ENCODE assay signal across 15 cellular contexts in the genomic region with DNA sequence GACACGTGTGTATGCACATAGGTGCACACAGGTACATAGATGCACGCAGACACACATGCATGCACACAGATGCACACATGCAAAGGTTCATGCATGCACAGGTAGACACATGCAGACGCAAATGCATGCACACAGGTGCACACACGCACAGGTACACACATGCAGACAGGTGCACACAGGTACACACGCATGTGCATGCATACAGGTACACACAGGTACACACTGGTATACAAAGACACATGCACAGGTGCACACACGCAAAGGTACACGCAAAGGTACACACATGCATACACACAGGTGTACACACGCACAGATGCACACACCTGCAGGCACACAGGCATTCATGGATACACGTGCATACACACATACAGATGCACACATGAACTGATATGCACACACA. TPM values are rescaled to one million over a fixed set of nuclear protein-coding genes. Genes with fewer than 3 reads are reported as not detected.
DNase-seq lines count a peak whose midpoint lies in the region; ATAC-seq, FAIRE-seq and TF ChIP-seq lines count a peak whose summit lies in the region.
"Had no signal": no experiment of that assay in that cellular context is flagged by ENCODE, and none has a peak within 500 bp of the region (broad histone marks: within the 10 kb centered on the region; RNA-seq: fewer than 3 reads in every experiment).

No MANE protein-coding gene starts in this region.

- POLR2A ChIA-PET in HEK293 (lab: Yijun Ruan, JAX) (no interaction called here), GM12878 (lab: Charles Lee) (no interaction called here)

- H3K27ac ChIP-seq in HEK293 (ENCODE audit: extremely low read depth, low read depth, low read length) (no peak overlapping the region), GM12878 (ENCODE audit: control insufficient read depth, insufficient read depth) (no peak overlapping the region), breast epithelium (no peak overlapping the region)
- H3K27ac ChIP-seq: BLaER1 treated with 17β-estradiol and CSF1 and Interleukin-3, amounts not matched to agents 10 nM and 100 nM had no signal

- in situ Hi-C loops in GM12878 (cut with MboI), result no loop called here

- H3K9me3 ChIP-seq in HEK293 (ENCODE audit: control insufficient read depth, insufficient read depth, low read depth, low read length) (no peaks in the 10 kb centered on the region), GM12878 (replicated peaks; ENCODE audit: control insufficient read depth, insufficient read depth, low read length) (no peaks in the 10 kb centered on the region), breast epithelium (no peaks in the 10 kb centered on the region)
- H3K9me3 ChIP-seq: BLaER1 treated with 17β-estradiol and CSF1 and Interleukin-3, amounts not matched to agents 10 nM and 100 nM had no signal

- DNase-seq in GM12878 (ENCODE audit: low read depth, low spot score) (no peak), neural crest cell (ENCODE audit: low read depth, low spot score) (no peak), breast epithelium (ENCODE audit: low spot score in 2 of 2) (no peak), NCI-H187 (lab: John Stamatoyannopoulos, UW) (no peak), erythroblast (lab: John Stamatoyannopoulos, UW) (no peak)
- DNase-seq: ACHN; CD4-positive, CD25-positive, alpha-beta regulatory T cell; DMS53; GF-D8; KG1 had no signal

- no peak for FAIRE-seq in GM12878 (lab: Jason Lieb, UNC)
- FAIRE-seq: GM18507, H54 had no signal

- H3K4me1 ChIP-seq in HEK293 (ENCODE audit: control insufficient read depth, insufficient read depth, low read length), result no peaks in the 10 kb centered on the region; the same call in 1 of the 2 replicates
- H3K4me1 ChIP-seq in GM12878 (ENCODE audit: control insufficient read depth, insufficient read depth, low read length), result no peaks in the 10 kb centered on the region
- H3K4me1 ChIP-seq in breast epithelium, result no peaks in the 10 kb centered on the region

- no peak for TF ChIP-seq EP300 in GM12878 (IDR thresholded peaks at IDR 0.05; ENCODE audit: borderline replicate concordance in 1 of 2, control insufficient read depth in 1 of 2, low read depth in 2 of 2, low read length in 2 of 2)

- H3K4me3 Mint-ChIP-seq in neural crest cell, result peak overlapping the region; percentile 49

- ATAC-seq in GM12878, result no peak

- TF ChIP-seq POLR2A in GM12878 (IDR thresholded peaks at IDR 0.05; ENCODE audit: low read depth, low read length) (0 out of 2 replicates have a peak, but pooled peaks have one; percentile 35), breast epithelium (IDR thresholded peaks at IDR 0.05) (no peak), erythroblast (IDR thresholded peaks at IDR 0.05; ENCODE audit: low read length) (no peak)

- peaks cover 9 to 100% of the 10 kb centered on the region in 2 experiments; a peak in 2 of 3 replicates for H3K36me3 ChIP-seq in HEK293 (ENCODE audit: control insufficient read depth in 2 of 2, insufficient read depth in 1 of 2, low read length in 2 of 2)
- peaks cover 27 to 58% of the 10 kb centered on the region in 2 experiments for H3K36me3 ChIP-seq in GM12878 (ENCODE audit: control insufficient read depth in 2 of 2, insufficient read depth in 2 of 2, low read length in 1 of 2)
- peaks cover 13% of the 10 kb centered on the region for H3K36me3 ChIP-seq in breast epithelium

- H3K9me3 Mint-ChIP-seq in neural crest cell, result no peaks in the 10 kb centered on the region

- H3K27me3 ChIP-seq in GM12878 (replicated peaks in 1 of 2; ENCODE audit: control insufficient read depth in 2 of 2, insufficient read depth in 2 of 2, low read length in 1 of 2) (no peaks in the 10 kb centered on the region), breast epithelium (no peaks in the 10 kb centered on the region)

- TF ChIP-seq CTCF in HEK293 (tag by site-specific recombination; IDR thresholded peaks at IDR 0.05), result no peak
- TF ChIP-seq CTCF in GM12878 (IDR thresholded peaks at IDR 0.05 in 2 of 3, conservative IDR thresholded peaks at IDR 0.05 in 1 of 3; ENCODE audit: control insufficient read depth in 2 of 3, extremely low read depth in 1 of 3, insufficient read depth in 1 of 3, low read depth in 3 of 3, low read length in 3 of 3), result no peak
- TF ChIP-seq CTCF in neural crest cell (conservative IDR thresholded peaks at IDR 0.05), result no peak
- no peak for TF ChIP-seq CTCF in breast epithelium (IDR thresholded peaks at IDR 0.05)

- TF ChIP-seq RAD21 in GM12878 (IDR thresholded peaks at IDR 0.05; ENCODE audit: insufficient read depth, low read depth, low read length), result no peak

- no TSS peak for BruUV-seq in GM12878 (replicated peaks; lab: Mats Ljungman, UMichigan)

- peaks cover 13% of the 10 kb centered on the region for H3K36me3 Mint-ChIP-seq in neural crest cell (ENCODE audit: low read depth)

- peaks cover 11% of the 10 kb centered on the region for H3K27me3 Mint-ChIP-seq in neural crest cell (ENCODE audit: low read depth)
- H3K27me3 Mint-ChIP-seq: CD4-positive, CD25-positive, alpha-beta regulatory T cell had no signal

- no peak overlapping the region for H3K27ac Mint-ChIP-seq in neural crest cell (ENCODE audit: unreplicated experiment)
- H3K27ac Mint-ChIP-seq: CD4-positive, CD25-positive, alpha-beta regulatory T cell had no signal

- WGBS in GM12878 (ENCODE audit: insufficient coverage, insufficient replicate concordance, low lambda C conversion rate, missing lambda C conversion rate), result 97% methylated on average over 9 of the region's 9 CpGs

- no peaks in the 10 kb centered on the region for H3K79me2 ChIP-seq in GM12878 (ENCODE audit: control insufficient read depth, insufficient read depth, low read length)

- peaks cover 5% of the 10 kb centered on the region for H4K20me1 ChIP-seq in GM12878 (ENCODE audit: control insufficient read depth, insufficient read depth)

- H3K4me1 Mint-ChIP-seq in neural crest cell, result no peaks in the 10 kb centered on the region

- intact Hi-C loops in GM12878 (cut with micrococcal nuclease; ENCODE audit: unreplicated experiment), result no loop called here
- intact Hi-C loops in breast epithelium (cut with DNase I; ENCODE audit: low total_unique reads), result no loop called here

- CTCF ChIA-PET in HEK293 (lab: Yijun Ruan, JAX), result no interaction called here
- CTCF ChIA-PET in GM12878 (lab: Yijun Ruan, JAX), result no interaction called here

- H3K4me3 ChIP-seq in HEK293 (ENCODE audit: low read depth, low read length) (no peak overlapping the region), GM12878 (no peak overlapping the region), breast epithelium (no peak overlapping the region)
- H3K4me3 ChIP-seq: BLaER1 treated with 17β-estradiol and CSF1 and Interleukin-3, amounts not matched to agents 10 nM and 100 nM had no signal

- SMC1A ChIA-PET in GM12878 (lab: Charles Lee; ENCODE audit: uncharacterized antibody, unreplicated experiment), result no interaction called here

- no peak overlapping the region for H3K4me2 ChIP-seq in GM12878 (ENCODE audit: control insufficient read depth, insufficient read depth)
- H3K4me2 ChIP-seq: BLaER1 treated with 17β-estradiol and CSF1 and Interleukin-3, amounts not matched to agents 10 nM and 100 nM had no signal

- RAD21 ChIA-PET in GM12878 (lab: Charles Lee; ENCODE audit: unreplicated experiment), result no interaction called here

- H3K9ac ChIP-seq in GM12878 (ENCODE audit: control insufficient read depth, insufficient read depth, low read length), result no peak overlapping the region
- H3K9ac ChIP-seq: BLaER1 treated with 17β-estradiol and CSF1 and Interleukin-3, amounts not matched to agents 10 nM and 100 nM had no signal

- H2AFZ ChIP-seq in GM12878 (ENCODE audit: control insufficient read depth, low read depth, low read length), result no peak overlapping the region

RNA-seq across cellular contexts. Expression of gene NOC2L, which starts 8.8 kb away (rescaled TPM):
- 45.4 and 56.2 TPM in 2 replicates for total RNA-seq in GM12878 (2013; cell fraction: nucleolus; rRNA removed)
- 92.5 and 107 TPM in 2 replicates for total RNA-seq in GM12878 (2014; rRNA removed)
- total RNA-seq in GM12878 (2014; rRNA removed; fragmentation: Illumina TruSeq; extraction: Trizol), result 44.7 and 52.5 TPM in 2 replicates
- total RNA-seq in GM12878 (2021), result 115 and 132 TPM in 2 replicates
- polyA plus RNA-seq in GM12878 (2011; ENCODE audit: low read depth), result 20.8 TPM
- polyA plus RNA-seq in GM12878 (2011; rRNA removed), result 19.2 and 40.7 TPM in 2 replicates
- 66.9 and 84.3 TPM in 2 replicates for polyA plus RNA-seq in GM12878 (2011; cell fraction: cytosol; rRNA removed)
- 106 and 173 TPM in 2 replicates for polyA plus RNA-seq in GM12878 (2011; cell fraction: nucleus; rRNA removed)
- 46.1 and 49.2 TPM in 2 replicates for polyA plus RNA-seq in GM12878 (2012)
- 26.6 and 48.6 TPM in 2 replicates for polyA plus RNA-seq in GM12878 (2014; fragmentation: Illumina TruSeq; extraction: Trizol)
- polyA plus RNA-seq in GM12878 (2014; fragmentation: Nextera tagmentation; extraction: Ambion mirVana), result 1 to 10 TPM; 1.3 to 4.6 TPM
- polyA plus RNA-seq in GM12878 (2014; rRNA removed), result 76.1 and 88.9 TPM in 2 replicates
- 100 to 1,000 TPM; 154 to 171 TPM for polyA plus RNA-seq in GM12878 (2016; fragmentation: Nextera tagmentation; extraction: Ambion mirVana)
- polyA minus RNA-seq in GM12878 (2011; rRNA and poly(A)+ RNA removed), result 52.2 and 87.7 TPM in 2 replicates
- polyA minus RNA-seq in GM12878 (2011; cell fraction: cytosol; rRNA and poly(A)+ RNA removed), result 42.2 and 44.6 TPM in 2 replicates
- polyA minus RNA-seq in GM12878 (2011; cell fraction: nucleus; rRNA and poly(A)+ RNA removed), result 16.1 and 33.3 TPM in 2 replicates
- 95.4 and 106 TPM in 2 replicates for total RNA-seq in neural crest cell
- 10 to 100 TPM; 36.2 to 38.7 (median 38.2) TPM for total RNA-seq in breast epithelium

RNA-seq across cellular contexts. Expression of gene KLHL17, which starts 10.1 kb away (rescaled TPM):
- total RNA-seq in GM12878 (2013; cell fraction: nucleolus; rRNA removed), result 40.7 and 42.9 TPM in 2 replicates
- total RNA-seq in GM12878 (2014; rRNA removed), result 14.9 and 18.2 TPM in 2 replicates
- total RNA-seq in GM12878 (2014; rRNA removed; fragmentation: Illumina TruSeq; extraction: Trizol), result 3.6 and 4.0 TPM in 2 replicates
- 27.2 and 30.6 TPM in 2 replicates for total RNA-seq in GM12878 (2021)
- polyA plus RNA-seq in GM12878 (2011; ENCODE audit: low read depth), result 5.1 TPM
- polyA plus RNA-seq in GM12878 (2011; rRNA removed), result 3.5 and 8.4 TPM in 2 replicates
- 10.9 and 20.3 TPM in 2 replicates for polyA plus RNA-seq in GM12878 (2011; cell fraction: cytosol; rRNA removed)
- polyA plus RNA-seq in GM12878 (2011; cell fraction: nucleus; rRNA removed), result 410 and 507 TPM in 2 replicates
- 14.6 and 20.2 TPM in 2 replicates for polyA plus RNA-seq in GM12878 (2012)
- 0.32 and 2.3 TPM in 2 replicates for polyA plus RNA-seq in GM12878 (2014; fragmentation: Illumina TruSeq; extraction: Trizol)
- under 1 TPM; 0.03 to 0.35 TPM for polyA plus RNA-seq in GM12878 (2014; fragmentation: Nextera tagmentation; extraction: Ambion mirVana)
- polyA plus RNA-seq in GM12878 (2014; rRNA removed), result 28.2 and 35.0 TPM in 2 replicates
- 1 to 10 TPM; 1.3 to 6.6 TPM for polyA plus RNA-seq in GM12878 (2016; fragmentation: Nextera tagmentation; extraction: Ambion mirVana)
- polyA minus RNA-seq in GM12878 (2011; rRNA and poly(A)+ RNA removed), result 3.4 and 6.7 TPM in 2 replicates
- polyA minus RNA-seq in GM12878 (2011; cell fraction: cytosol; rRNA and poly(A)+ RNA removed), result 2.9 and 4.7 TPM in 2 replicates
- polyA minus RNA-seq in GM12878 (2011; cell fraction: nucleus; rRNA and poly(A)+ RNA removed), result 30.2 and 35.6 TPM in 2 replicates
- total RNA-seq in neural crest cell, result 41.5 and 43.9 TPM in 2 replicates
- total RNA-seq in breast epithelium, result 10 to 100 TPM in 1 of 3 donors, 1 to 10 TPM in 2; 5.4 to 18.0 (median 10.0) TPM

RNA-seq across cellular contexts. Expression of gene PLEKHN1, which starts 16.0 kb away (rescaled TPM):
- total RNA-seq in GM12878 (2013; cell fraction: nucleolus; rRNA removed), result 0.29 and 0.39 TPM in 2 replicates
- 0.22 and 0.23 TPM in 2 replicates for total RNA-seq in GM12878 (2014; rRNA removed)
- not detected in 2 replicates for total RNA-seq in GM12878 (2014; rRNA removed; fragmentation: Illumina TruSeq; extraction: Trizol)
- total RNA-seq in GM12878 (2021), result 0.26 and 0.43 TPM in 2 replicates
- polyA plus RNA-seq in GM12878 (2011; ENCODE audit: low read depth), result not detected
- 0.04 TPM in 1 of 2 replicates, not detected in the other for polyA plus RNA-seq in GM12878 (2011; rRNA removed)
- 0.01 and 0.05 TPM in 2 replicates for polyA plus RNA-seq in GM12878 (2011; cell fraction: cytosol; rRNA removed)
- 0.67 and 0.78 TPM in 2 replicates for polyA plus RNA-seq in GM12878 (2011; cell fraction: nucleus; rRNA removed)
- 0.24 and 0.51 TPM in 2 replicates for polyA plus RNA-seq in GM12878 (2012)
- not detected in 2 replicates for polyA plus RNA-seq in GM12878 (2014; fragmentation: Illumina TruSeq; extraction: Trizol)
- polyA plus RNA-seq in GM12878 (2014; fragmentation: Nextera tagmentation; extraction: Ambion mirVana), result not detected
- 0.14 and 0.70 TPM in 2 replicates for polyA plus RNA-seq in GM12878 (2014; rRNA removed)
- not detected for polyA plus RNA-seq in GM12878 (2016; fragmentation: Nextera tagmentation; extraction: Ambion mirVana)
- not detected in 2 replicates for polyA minus RNA-seq in GM12878 (2011; rRNA and poly(A)+ RNA removed)
- not detected in 2 replicates for polyA minus RNA-seq in GM12878 (2011; cell fraction: cytosol; rRNA and poly(A)+ RNA removed)
- polyA minus RNA-seq in GM12878 (2011; cell fraction: nucleus; rRNA and poly(A)+ RNA removed), result 0.29 and 0.48 TPM in 2 replicates
- total RNA-seq in neural crest cell, result not detected in 2 replicates
- total RNA-seq in breast epithelium, result 1 to 10 TPM in 2 of 3 donors, under 1 TPM in 1; 0.16 to 2.8 (median 1.6) TPM

RNA-seq across cellular contexts. Expression of gene SAMD11, which starts 26.5 kb away (rescaled TPM):
- not detected in 2 replicates for total RNA-seq in GM12878 (2013; cell fraction: nucleolus; rRNA removed)
- total RNA-seq in GM12878 (2014; rRNA removed) (not detected in 2 replicates), GM12878 (2014; rRNA removed; fragmentation: Illumina TruSeq; extraction: Trizol) (not detected in 2 replicates), GM12878 (2021) (not detected in 2 replicates), neural crest cell (0.14 TPM in 1 of 2 replicates, not detected in the other), breast epithelium (10 to 100 TPM in 1 of 3 donors, 1 to 10 TPM in 1, under 1 TPM in 1; 0.16 to 23.0 (median 2.9) TPM)
- polyA plus RNA-seq in GM12878 (2011; ENCODE audit: low read depth), result not detected
- polyA plus RNA-seq in GM12878 (2011; rRNA removed) (not detected in 2 replicates), GM12878 (2014; fragmentation: Illumina TruSeq; extraction: Trizol) (not detected in 2 replicates), GM12878 (2014; fragmentation: Nextera tagmentation; extraction: Ambion mirVana) (under 1 TPM in 1 of 2 experiments, not detected in 1; 0.04 TPM), GM12878 (2014; rRNA removed) (0.29 TPM in 1 of 2 replicates, not detected in the other), GM12878 (2016; fragmentation: Nextera tagmentation; extraction: Ambion mirVana) (under 1 TPM; 0.09 to 0.31 TPM)
- polyA plus RNA-seq in GM12878 (2011; cell fraction: cytosol; rRNA removed), result 0.03 TPM in 1 of 2 replicates, not detected in the other
- 0.10 TPM in 1 of 2 replicates, not detected in the other for polyA plus RNA-seq in GM12878 (2011; cell fraction: nucleus; rRNA removed)
- polyA plus RNA-seq in GM12878 (2012), result 0.08 TPM in 1 of 2 replicates, not detected in the other
- not detected in 2 replicates for polyA minus RNA-seq in GM12878 (2011; rRNA and poly(A)+ RNA removed)
- 4.3 and 4.5 TPM in 2 replicates for polyA minus RNA-seq in GM12878 (2011; cell fraction: cytosol; rRNA and poly(A)+ RNA removed)
- 0.19 and 0.24 TPM in 2 replicates for polyA minus RNA-seq in GM12878 (2011; cell fraction: nucleus; rRNA and poly(A)+ RNA removed)
- total RNA-seq: CD4-positive, CD25-positive, alpha-beta regulatory T cell had no signal

RNA-seq across cellular contexts. Expression of gene PERM1, which starts 31.6 kb away (rescaled TPM):
- total RNA-seq in GM12878 (2013; cell fraction: nucleolus; rRNA removed), result not detected in 2 replicates
- total RNA-seq in GM12878 (2014; rRNA removed) (not detected in 2 replicates), GM12878 (2014; rRNA removed; fragmentation: Illumina TruSeq; extraction: Trizol) (not detected in 2 replicates), GM12878 (2021) (not detected in 2 replicates), neural crest cell (0.11 TPM in 1 of 2 replicates, not detected in the other), breast epithelium (1 to 10 TPM in 1 of 3 donors, under 1 TPM in 1, not detected in 1; 0.33 to 1.9 TPM)
- not detected for polyA plus RNA-seq in GM12878 (2011; ENCODE audit: low read depth)
- polyA plus RNA-seq in GM12878 (2011; rRNA removed) (not detected in 2 replicates), GM12878 (2014; fragmentation: Illumina TruSeq; extraction: Trizol) (not detected in 2 replicates), GM12878 (2014; fragmentation: Nextera tagmentation; extraction: Ambion mirVana) (not detected), GM12878 (2014; rRNA removed) (not detected in 2 replicates), GM12878 (2016; fragmentation: Nextera tagmentation; extraction: Ambion mirVana) (not detected)
- 0.02 TPM in 1 of 2 replicates, not detected in the other for polyA plus RNA-seq in GM12878 (2011; cell fraction: cytosol; rRNA removed)
- polyA plus RNA-seq in GM12878 (2011; cell fraction: nucleus; rRNA removed), result not detected in 2 replicates
- 0.30 and 0.38 TPM in 2 replicates for polyA plus RNA-seq in GM12878 (2012)
- polyA minus RNA-seq in GM12878 (2011; rRNA and poly(A)+ RNA removed), result not detected in 2 replicates
- polyA minus RNA-seq in GM12878 (2011; cell fraction: cytosol; rRNA and poly(A)+ RNA removed), result not detected in 2 replicates
- not detected in 2 replicates for polyA minus RNA-seq in GM12878 (2011; cell fraction: nucleus; rRNA and poly(A)+ RNA removed)
- total RNA-seq: A172; CD4-positive, CD25-positive, alpha-beta regulatory T cell had no signal
- polyA plus RNA-seq: CD4-positive, CD25-positive, alpha-beta regulatory T cell had no signal
